Comparison of ENCODE assay signal across 16 cellular contexts in the genomic region with DNA sequence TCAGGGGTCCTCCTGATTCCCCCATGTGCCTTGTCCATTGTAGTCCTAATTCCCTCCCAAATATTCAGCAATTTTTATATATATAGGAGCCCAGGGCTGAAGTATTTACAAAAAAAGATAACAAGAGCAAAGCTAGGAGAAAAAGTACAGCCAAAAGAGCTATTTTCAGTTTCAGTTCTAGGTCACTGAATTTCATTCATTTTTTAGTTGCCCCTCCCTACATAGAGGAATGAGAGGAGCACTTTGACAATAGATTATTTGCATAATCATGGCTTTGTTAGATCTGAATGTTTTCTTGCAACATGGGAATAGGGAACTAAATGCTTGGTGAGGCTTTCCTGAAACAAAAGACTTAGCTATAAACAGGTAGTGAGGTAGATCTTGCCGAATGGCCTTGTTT. TPM values are rescaled to one million over a fixed set of nuclear protein-coding genes. Genes with fewer than 3 reads are reported as not detected.
DNase-seq lines count a peak whose midpoint lies in the region; ATAC-seq, FAIRE-seq and TF ChIP-seq lines count a peak whose summit lies in the region.
"Had no signal": no experiment of that assay in that cellular context is flagged by ENCODE, and none has a peak within 500 bp of the region (broad histone marks: within the 10 kb centered on the region; RNA-seq: fewer than 3 reads in every experiment).

No MANE protein-coding gene starts in this region.

- H3K36me3 ChIP-seq in naive thymus-derived CD4-positive, alpha-beta T cell (ENCODE audit: control insufficient read depth in 2 of 3, insufficient read depth in 3 of 3, low read length in 3 of 3): peaks cover 9 to 33% (median 16%) of the 10 kb centered on the region in 3 experiments
- peaks cover 9% of the 10 kb centered on the region; the same call in 1 of the 2 replicates for H3K36me3 ChIP-seq in WERI-Rb-1

- POLR2A ChIA-PET in activated CD8-positive, alpha-beta T cell treated with anti-CD3 and anti-CD28 coated beads for 36 hours (lab: Charles Lee): interaction anchor here (0.6 kb wide), 1 partner anchor 54 kb away, joined by 3 read pairs; no protein-coding TSS in a partner anchor
- POLR2A ChIA-PET in naive thymus-derived CD4-positive, alpha-beta T cell (lab: Charles Lee): interaction anchor here (0.7 kb wide), 1 partner anchor 126 kb away, joined by 4 read pairs; no protein-coding TSS in a partner anchor

- intact Hi-C loops in activated CD8-positive, alpha-beta T cell treated with anti-CD3 and anti-CD28 coated beads for 36 hours (cut with micrococcal nuclease): no loop called here
- intact Hi-C loops in naive thymus-derived CD4-positive, alpha-beta T cell (cut with micrococcal nuclease): no loop called here

- no peak for DNase-seq in GM12892 (ENCODE audit: insufficient read length)
- no peak for DNase-seq in activated CD8-positive, alpha-beta T cell treated with anti-CD3 and anti-CD28 coated beads for 36 hours
- DNase-seq in naive thymus-derived CD4-positive, alpha-beta T cell: no peak
- DNase-seq in cerebellar nuclear complex (lab: John Stamatoyannopoulos, UW): no peak
- no peak for DNase-seq in NCI-H1436 treated with DMSO at 0.1 percent for 48 hours (lab: John Stamatoyannopoulos, UW)
- no peak for DNase-seq in activated gamma-delta T cell treated with Interleukin-2 at 50 U/mL for 16 hours
- no peak for DNase-seq in WERI-Rb-1
- DNase-seq: activated CD8-positive, alpha-beta memory T cell treated with anti-CD3 and anti-CD28 coated beads for 24 hours; amygdala; GOT3; left lung had no signal

- peak overlapping the region; percentile 51 for H3K27ac Mint-ChIP-seq in activated CD8-positive, alpha-beta T cell treated with anti-CD3 and anti-CD28 coated beads for 36 hours
- peak overlapping the region; percentile 2 to 74 (median 59) for H3K27ac Mint-ChIP-seq in naive thymus-derived CD4-positive, alpha-beta T cell

- H3K4me3 Mint-ChIP-seq in activated CD8-positive, alpha-beta T cell treated with anti-CD3 and anti-CD28 coated beads for 36 hours: no peak overlapping the region
- H3K4me3 Mint-ChIP-seq in naive thymus-derived CD4-positive, alpha-beta T cell: peak overlapping the region in 1 of 10 donors; percentile 26

- H3K27ac ChIP-seq in naive thymus-derived CD4-positive, alpha-beta T cell (ENCODE audit: low read depth, low read length): no peak overlapping the region
- no peak overlapping the region for H3K27ac ChIP-seq in WERI-Rb-1
- H3K27ac ChIP-seq: gastroesophageal sphincter, left lung had no signal

- H3K36me3 Mint-ChIP-seq in activated CD8-positive, alpha-beta T cell treated with anti-CD3 and anti-CD28 coated beads for 36 hours (ENCODE audit: low read depth): peaks cover 25% of the 10 kb centered on the region
- peaks cover 20 to 71% (median 44%) of the 10 kb centered on the region in 5 donors for H3K36me3 Mint-ChIP-seq in naive thymus-derived CD4-positive, alpha-beta T cell

- H3K27me3 ChIP-seq in naive thymus-derived CD4-positive, alpha-beta T cell (ENCODE audit: control insufficient read depth in 2 of 2, insufficient read depth in 2 of 2, low read length in 2 of 2): no peaks in the 10 kb centered on the region
- no peaks in the 10 kb centered on the region for H3K27me3 ChIP-seq in WERI-Rb-1 (ENCODE audit: insufficient read depth, low read depth, severe bottlenecking)
- H3K27me3 ChIP-seq: gastroesophageal sphincter, left lung had no signal

- TF ChIP-seq POLR2A in GM12892 (IDR thresholded peaks at IDR 0.05; ENCODE audit: low read depth, low read length): no peak

- CTCF ChIA-PET in activated CD8-positive, alpha-beta T cell treated with anti-CD3 and anti-CD28 coated beads for 36 hours (lab: Charles Lee): interaction anchor here (0.6 to 2.6 kb wide), 7 partner anchors 12 to 136 kb away, joined by 3 to 17 read pairs (median 3); no protein-coding TSS in a partner anchor
- CTCF ChIA-PET in naive thymus-derived CD4-positive, alpha-beta T cell (lab: Charles Lee): no interaction called here

- no peaks in the 10 kb centered on the region for H3K4me1 ChIP-seq in naive thymus-derived CD4-positive, alpha-beta T cell (ENCODE audit: control insufficient read depth in 2 of 2, insufficient read depth in 2 of 2, low read length in 2 of 2)
- H3K4me1 ChIP-seq: gastroesophageal sphincter had no signal

- peak; percentile 33 for FAIRE-seq in GM12892 (lab: Jason Lieb, UNC)
- FAIRE-seq: D721Med, K562 had no signal

- H3K4me1 Mint-ChIP-seq in activated CD8-positive, alpha-beta T cell treated with anti-CD3 and anti-CD28 coated beads for 36 hours (ENCODE audit: low read depth): peaks cover 6% of the 10 kb centered on the region
- peaks cover 0 to 13% (median 2%) of the 10 kb centered on the region in 7 donors for H3K4me1 Mint-ChIP-seq in naive thymus-derived CD4-positive, alpha-beta T cell

- H3K9me3 Mint-ChIP-seq in activated CD8-positive, alpha-beta T cell treated with anti-CD3 and anti-CD28 coated beads for 36 hours: no peaks in the 10 kb centered on the region
- H3K9me3 Mint-ChIP-seq in naive thymus-derived CD4-positive, alpha-beta T cell: no peaks in the 10 kb centered on the region

- no peak overlapping the region for H3K4me3 ChIP-seq in naive thymus-derived CD4-positive, alpha-beta T cell (ENCODE audit: low read length)
- H3K4me3 ChIP-seq in WERI-Rb-1 (ENCODE audit: low read depth, low read length): no peak overlapping the region
- H3K4me3 ChIP-seq: gastroesophageal sphincter, K562, left lung, smooth muscle cell had no signal

- TF ChIP-seq CTCF in activated CD8-positive, alpha-beta T cell treated with anti-CD3 and anti-CD28 coated beads for 36 hours (IDR thresholded peaks at IDR 0.05): no peak
- TF ChIP-seq CTCF in WERI-Rb-1 (IDR thresholded peaks at IDR 0.05; ENCODE audit: low read depth, low read length): no peak

- no peaks in the 10 kb centered on the region for H3K9me3 ChIP-seq in naive thymus-derived CD4-positive, alpha-beta T cell (ENCODE audit: control insufficient read depth in 2 of 3, low read length in 3 of 3)
- H3K9me3 ChIP-seq in WERI-Rb-1 (ENCODE audit: severe bottlenecking): no peaks in the 10 kb centered on the region
- H3K9me3 ChIP-seq: gastroesophageal sphincter, left lung had no signal

- no peaks in the 10 kb centered on the region for H3K27me3 Mint-ChIP-seq in activated CD8-positive, alpha-beta T cell treated with anti-CD3 and anti-CD28 coated beads for 36 hours
- H3K27me3 Mint-ChIP-seq in naive thymus-derived CD4-positive, alpha-beta T cell: no peaks in the 10 kb centered on the region

- peak; percentile 62 for ATAC-seq in HG03039 (IDR thresholded peaks at IDR 0.05; ENCODE audit: unreplicated experiment)
- no peak for ATAC-seq in activated CD8-positive, alpha-beta T cell treated with anti-CD3 and anti-CD28 coated beads for 36 hours
- no peak for ATAC-seq in naive thymus-derived CD4-positive, alpha-beta T cell
- ATAC-seq: gastroesophageal sphincter, K562, left lung had no signal

RNA-seq across cellular contexts. Expression of gene F2RL2, which starts 15.3 kb away (rescaled TPM):
- polyA plus RNA-seq in GM12892 (2012; ENCODE audit: missing spikeins): 0.23 TPM
- total RNA-seq in activated CD8-positive, alpha-beta T cell treated with anti-CD3 and anti-CD28 coated beads for 36 hours: not detected
- not detected for total RNA-seq in naive thymus-derived CD4-positive, alpha-beta T cell
- under 1 TPM; 0.46 to 0.51 TPM for polyA plus RNA-seq in naive thymus-derived CD4-positive, alpha-beta T cell
- polyA plus RNA-seq: smooth muscle cell had no signal
